Comparison of ENCODE assay signal across 1 cellular context in the genomic region with DNA sequence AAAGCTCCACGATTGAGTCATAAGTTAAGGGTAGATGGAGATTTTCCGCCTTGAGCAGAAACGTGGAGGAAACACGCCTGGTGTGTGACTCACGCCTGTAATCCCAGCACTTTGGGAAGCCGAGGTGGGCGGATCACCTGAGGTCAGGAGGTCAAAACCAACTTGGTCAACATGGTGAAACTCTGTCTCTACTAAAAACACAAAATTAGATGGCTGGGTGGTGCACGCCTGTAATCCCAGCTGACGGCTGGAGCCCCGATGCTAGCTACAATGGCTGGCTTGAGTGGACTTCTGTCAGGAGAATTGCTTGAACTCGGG.
TF ChIP-seq lines count a peak whose summit lies in the region.

No MANE protein-coding gene starts in this region.

TF ChIP-seq in HepG2, 621 proteins besides CTCF, POLR2A, EP300 and RAD21:
- no peak for TF ChIP-seq CEBPB (IDR thresholded peaks at IDR 0.05; ENCODE audit: borderline replicate concordance, low read depth, low read length)
- TF ChIP-seq, protein P1, sequence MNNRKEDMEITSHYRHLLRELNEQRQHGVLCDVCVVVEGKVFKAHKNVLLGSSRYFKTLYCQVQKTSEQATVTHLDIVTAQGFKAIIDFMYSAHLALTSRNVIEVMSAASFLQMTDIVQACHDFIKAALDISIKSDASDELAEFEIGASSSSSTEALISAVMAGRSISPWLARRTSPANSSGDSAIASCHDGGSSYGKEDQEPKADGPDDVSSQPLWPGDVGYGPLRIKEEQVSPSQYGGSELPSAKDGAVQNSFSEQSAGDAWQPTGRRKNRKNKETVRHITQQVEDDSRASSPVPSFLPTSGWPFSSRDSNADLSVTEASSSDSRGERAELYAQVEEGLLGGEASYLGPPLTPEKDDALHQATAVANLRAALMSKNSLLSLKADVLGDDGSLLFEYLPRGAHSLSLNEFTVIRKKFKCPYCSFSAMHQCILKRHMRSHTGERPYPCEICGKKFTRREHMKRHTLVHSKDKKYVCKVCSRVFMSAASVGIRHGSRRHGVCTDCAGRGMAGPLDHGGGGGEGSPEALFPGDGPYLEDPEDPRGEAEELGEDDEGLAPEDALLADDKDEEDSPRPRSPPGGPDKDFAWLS (CRISPR knock-in tag; IDR thresholded peaks at IDR 0.05; ENCODE audit: borderline replicate concordance): no peak
- TF ChIP-seq ZNF350 (CRISPR knock-in tag; IDR thresholded peaks at IDR 0.05; ENCODE audit: borderline replicate concordance, low read depth): no peak
- no peak for TF ChIP-seq ZNF282 (IDR thresholded peaks at IDR 0.05; ENCODE audit: partially characterized antibody)
- TF ChIP-seq, protein P2, sequence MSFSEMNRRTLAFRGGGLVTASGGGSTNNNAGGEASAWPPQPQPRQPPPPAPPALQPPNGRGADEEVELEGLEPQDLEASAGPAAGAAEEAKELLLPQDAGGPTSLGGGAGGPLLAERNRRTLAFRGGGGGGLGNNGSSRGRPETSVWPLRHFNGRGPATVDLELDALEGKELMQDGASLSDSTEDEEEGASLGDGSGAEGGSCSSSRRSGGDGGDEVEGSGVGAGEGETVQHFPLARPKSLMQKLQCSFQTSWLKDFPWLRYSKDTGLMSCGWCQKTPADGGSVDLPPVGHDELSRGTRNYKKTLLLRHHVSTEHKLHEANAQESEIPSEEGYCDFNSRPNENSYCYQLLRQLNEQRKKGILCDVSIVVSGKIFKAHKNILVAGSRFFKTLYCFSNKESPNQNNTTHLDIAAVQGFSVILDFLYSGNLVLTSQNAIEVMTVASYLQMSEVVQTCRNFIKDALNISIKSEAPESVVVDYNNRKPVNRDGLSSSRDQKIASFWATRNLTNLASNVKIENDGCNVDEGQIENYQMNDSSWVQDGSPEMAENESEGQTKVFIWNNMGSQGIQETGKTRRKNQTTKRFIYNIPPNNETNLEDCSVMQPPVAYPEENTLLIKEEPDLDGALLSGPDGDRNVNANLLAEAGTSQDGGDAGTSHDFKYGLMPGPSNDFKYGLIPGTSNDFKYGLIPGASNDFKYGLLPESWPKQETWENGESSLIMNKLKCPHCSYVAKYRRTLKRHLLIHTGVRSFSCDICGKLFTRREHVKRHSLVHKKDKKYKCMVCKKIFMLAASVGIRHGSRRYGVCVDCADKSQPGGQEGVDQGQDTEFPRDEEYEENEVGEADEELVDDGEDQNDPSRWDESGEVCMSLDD (CRISPR knock-in tag; IDR thresholded peaks at IDR 0.05; ENCODE audit: borderline replicate concordance): no peak
- no peak for TF ChIP-seq RFX1 (IDR thresholded peaks at IDR 0.05)
- no peak for TF ChIP-seq ZNF382 (CRISPR knock-in tag; IDR thresholded peaks at IDR 0.05; ENCODE audit: borderline replicate concordance)
- TF ChIP-seq NRL (CRISPR knock-in tag; IDR thresholded peaks at IDR 0.05; ENCODE audit: borderline replicate concordance): no peak
- TF ChIP-seq RXRA (CRISPR knock-in tag; IDR thresholded peaks at IDR 0.05): no peak
- TF ChIP-seq AGO1 (IDR thresholded peaks at IDR 0.05; ENCODE audit: low read depth, low read length, poor library complexity, severe bottlenecking): no peak
- TF ChIP-seq, protein P3, sequence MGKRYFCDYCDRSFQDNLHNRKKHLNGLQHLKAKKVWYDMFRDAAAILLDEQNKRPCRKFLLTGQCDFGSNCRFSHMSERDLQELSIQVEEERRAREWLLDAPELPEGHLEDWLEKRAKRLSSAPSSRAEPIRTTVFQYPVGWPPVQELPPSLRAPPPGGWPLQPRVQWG (CRISPR knock-in tag; IDR thresholded peaks at IDR 0.05; ENCODE audit: borderline replicate concordance, low read depth): no peak
- TF ChIP-seq ZNF205 (CRISPR knock-in tag; IDR thresholded peaks at IDR 0.05): no peak
- no peak for TF ChIP-seq SUZ12 (IDR thresholded peaks at IDR 0.05; ENCODE audit: low read depth, low read length)
- TF ChIP-seq, protein P4, sequence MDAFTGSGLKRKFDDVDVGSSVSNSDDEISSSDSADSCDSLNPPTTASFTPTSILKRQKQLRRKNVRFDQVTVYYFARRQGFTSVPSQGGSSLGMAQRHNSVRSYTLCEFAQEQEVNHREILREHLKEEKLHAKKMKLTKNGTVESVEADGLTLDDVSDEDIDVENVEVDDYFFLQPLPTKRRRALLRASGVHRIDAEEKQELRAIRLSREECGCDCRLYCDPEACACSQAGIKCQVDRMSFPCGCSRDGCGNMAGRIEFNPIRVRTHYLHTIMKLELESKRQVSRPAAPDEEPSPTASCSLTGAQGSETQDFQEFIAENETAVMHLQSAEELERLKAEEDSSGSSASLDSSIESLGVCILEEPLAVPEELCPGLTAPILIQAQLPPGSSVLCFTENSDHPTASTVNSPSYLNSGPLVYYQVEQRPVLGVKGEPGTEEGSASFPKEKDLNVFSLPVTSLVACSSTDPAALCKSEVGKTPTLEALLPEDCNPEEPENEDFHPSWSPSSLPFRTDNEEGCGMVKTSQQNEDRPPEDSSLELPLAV (CRISPR knock-in tag; conservative IDR thresholded peaks at IDR 0.05; ENCODE audit: low read depth): no peak
- TF ChIP-seq, protein P5, sequence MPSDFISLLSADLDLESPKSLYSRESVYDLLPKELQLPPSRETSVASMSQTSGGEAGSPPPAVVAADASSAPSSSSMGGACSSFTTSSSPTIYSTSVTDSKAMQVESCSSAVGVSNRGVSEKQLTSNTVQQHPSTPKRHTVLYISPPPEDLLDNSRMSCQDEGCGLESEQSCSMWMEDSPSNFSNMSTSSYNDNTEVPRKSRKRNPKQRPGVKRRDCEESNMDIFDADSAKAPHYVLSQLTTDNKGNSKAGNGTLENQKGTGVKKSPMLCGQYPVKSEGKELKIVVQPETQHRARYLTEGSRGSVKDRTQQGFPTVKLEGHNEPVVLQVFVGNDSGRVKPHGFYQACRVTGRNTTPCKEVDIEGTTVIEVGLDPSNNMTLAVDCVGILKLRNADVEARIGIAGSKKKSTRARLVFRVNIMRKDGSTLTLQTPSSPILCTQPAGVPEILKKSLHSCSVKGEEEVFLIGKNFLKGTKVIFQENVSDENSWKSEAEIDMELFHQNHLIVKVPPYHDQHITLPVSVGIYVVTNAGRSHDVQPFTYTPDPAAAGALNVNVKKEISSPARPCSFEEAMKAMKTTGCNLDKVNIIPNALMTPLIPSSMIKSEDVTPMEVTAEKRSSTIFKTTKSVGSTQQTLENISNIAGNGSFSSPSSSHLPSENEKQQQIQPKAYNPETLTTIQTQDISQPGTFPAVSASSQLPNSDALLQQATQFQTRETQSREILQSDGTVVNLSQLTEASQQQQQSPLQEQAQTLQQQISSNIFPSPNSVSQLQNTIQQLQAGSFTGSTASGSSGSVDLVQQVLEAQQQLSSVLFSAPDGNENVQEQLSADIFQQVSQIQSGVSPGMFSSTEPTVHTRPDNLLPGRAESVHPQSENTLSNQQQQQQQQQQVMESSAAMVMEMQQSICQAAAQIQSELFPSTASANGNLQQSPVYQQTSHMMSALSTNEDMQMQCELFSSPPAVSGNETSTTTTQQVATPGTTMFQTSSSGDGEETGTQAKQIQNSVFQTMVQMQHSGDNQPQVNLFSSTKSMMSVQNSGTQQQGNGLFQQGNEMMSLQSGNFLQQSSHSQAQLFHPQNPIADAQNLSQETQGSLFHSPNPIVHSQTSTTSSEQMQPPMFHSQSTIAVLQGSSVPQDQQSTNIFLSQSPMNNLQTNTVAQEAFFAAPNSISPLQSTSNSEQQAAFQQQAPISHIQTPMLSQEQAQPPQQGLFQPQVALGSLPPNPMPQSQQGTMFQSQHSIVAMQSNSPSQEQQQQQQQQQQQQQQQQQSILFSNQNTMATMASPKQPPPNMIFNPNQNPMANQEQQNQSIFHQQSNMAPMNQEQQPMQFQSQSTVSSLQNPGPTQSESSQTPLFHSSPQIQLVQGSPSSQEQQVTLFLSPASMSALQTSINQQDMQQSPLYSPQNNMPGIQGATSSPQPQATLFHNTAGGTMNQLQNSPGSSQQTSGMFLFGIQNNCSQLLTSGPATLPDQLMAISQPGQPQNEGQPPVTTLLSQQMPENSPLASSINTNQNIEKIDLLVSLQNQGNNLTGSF (CRISPR knock-in tag; IDR thresholded peaks at IDR 0.05): no peak
- TF ChIP-seq, protein P6, sequence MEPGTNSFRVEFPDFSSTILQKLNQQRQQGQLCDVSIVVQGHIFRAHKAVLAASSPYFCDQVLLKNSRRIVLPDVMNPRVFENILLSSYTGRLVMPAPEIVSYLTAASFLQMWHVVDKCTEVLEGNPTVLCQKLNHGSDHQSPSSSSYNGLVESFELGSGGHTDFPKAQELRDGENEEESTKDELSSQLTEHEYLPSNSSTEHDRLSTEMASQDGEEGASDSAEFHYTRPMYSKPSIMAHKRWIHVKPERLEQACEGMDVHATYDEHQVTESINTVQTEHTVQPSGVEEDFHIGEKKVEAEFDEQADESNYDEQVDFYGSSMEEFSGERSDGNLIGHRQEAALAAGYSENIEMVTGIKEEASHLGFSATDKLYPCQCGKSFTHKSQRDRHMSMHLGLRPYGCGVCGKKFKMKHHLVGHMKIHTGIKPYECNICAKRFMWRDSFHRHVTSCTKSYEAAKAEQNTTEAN (CRISPR knock-in tag; conservative IDR thresholded peaks at IDR 0.05): no peak
- TF ChIP-seq TMF1 (CRISPR knock-in tag; IDR thresholded peaks at IDR 0.05; ENCODE audit: low read depth): no peak
- TF ChIP-seq CREM (IDR thresholded peaks at IDR 0.05): no peak
- TF ChIP-seq CREM (CRISPR knock-in tag; IDR thresholded peaks at IDR 0.05): no peak
